ENCODE assay signal across 21 cellular contexts in the genomic region with DNA sequence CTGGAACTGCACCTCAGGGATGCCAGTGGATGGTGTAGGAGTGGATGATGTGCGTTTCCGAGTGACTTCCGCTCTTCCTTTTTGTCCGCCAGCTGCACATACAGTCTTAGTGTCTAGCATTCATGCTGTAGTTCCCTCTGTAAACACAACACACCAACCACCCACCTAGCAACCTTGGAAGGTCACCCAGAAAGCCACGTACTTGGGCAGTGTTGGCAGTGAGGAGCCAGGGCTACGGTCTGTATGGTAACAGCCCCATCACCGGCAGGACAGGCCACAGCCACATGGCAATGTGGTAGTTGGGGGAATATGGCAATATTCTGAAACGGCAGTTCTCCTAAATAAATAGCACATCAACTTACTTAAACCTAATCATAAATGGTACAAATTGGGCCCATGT.
DNase-seq lines count a peak whose midpoint lies in the region; ATAC-seq and TF ChIP-seq lines count a peak whose summit lies in the region.
"Had no signal": no experiment of that assay in that cellular context is flagged by ENCODE, and none has a peak within 500 bp of the region (broad histone marks: within the 10 kb centered on the region; RNA-seq: fewer than 3 reads in every experiment).

No MANE protein-coding gene starts in this region.

- intact Hi-C loops in esophagus muscularis mucosa (cut with DNase I), result no loop called here
- intact Hi-C loops in prostate gland (cut with DNase I), result no loop called here
- intact Hi-C loops in Right ventricle myocardium inferior (cut with DNase I), result no loop called here
- intact Hi-C loops in left lung (cut with DNase I), result no loop called here

- no peaks in the 10 kb centered on the region for H3K36me3 Mint-ChIP-seq in osteocyte (ENCODE audit: unreplicated experiment)
- no peaks in the 10 kb centered on the region for H3K36me3 Mint-ChIP-seq in stimulated activated memory B cell treated with anti-CD40 and anti-IgM and Interleukin-4, amounts not matched to agents 10 μg/mL and 1 μg/mL and 100 μg/mL, for 72 hours
- H3K36me3 Mint-ChIP-seq: CD14-positive monocyte; CD8-positive, alpha-beta memory T cell had no signal

- H3K27me3 Mint-ChIP-seq in osteocyte (ENCODE audit: unreplicated experiment), result no peaks in the 10 kb centered on the region
- H3K27me3 Mint-ChIP-seq in stimulated activated memory B cell treated with anti-CD40 and anti-IgM and Interleukin-4, amounts not matched to agents 10 μg/mL and 1 μg/mL and 100 μg/mL, for 72 hours, result no peaks in the 10 kb centered on the region
- H3K27me3 Mint-ChIP-seq: B cell had no signal

- peaks cover 5% of the 10 kb centered on the region for H3K9me3 Mint-ChIP-seq in osteocyte (ENCODE audit: unreplicated experiment)
- no peaks in the 10 kb centered on the region for H3K9me3 Mint-ChIP-seq in stimulated activated memory B cell treated with anti-CD40 and anti-IgM and Interleukin-4, amounts not matched to agents 10 μg/mL and 1 μg/mL and 100 μg/mL, for 72 hours
- H3K9me3 Mint-ChIP-seq: CD14-positive monocyte; CD4-positive, alpha-beta T cell had no signal

- no peak for ATAC-seq in stimulated activated memory B cell treated with anti-CD40 and anti-IgM and Interleukin-4, amounts not matched to agents 10 μg/mL and 1 μg/mL and 100 μg/mL, for 72 hours
- ATAC-seq in Right ventricle myocardium inferior, result no peak
- ATAC-seq in left lung, result no peak
- ATAC-seq: GM12878 had no signal

- no peak overlapping the region for H3K27ac Mint-ChIP-seq in osteocyte (ENCODE audit: unreplicated experiment)
- H3K27ac Mint-ChIP-seq in stimulated activated memory B cell treated with anti-CD40 and anti-IgM and Interleukin-4, amounts not matched to agents 10 μg/mL and 1 μg/mL and 100 μg/mL, for 72 hours, result no peak overlapping the region
- H3K27ac Mint-ChIP-seq: B cell; CD4-positive, alpha-beta T cell; CD8-positive, alpha-beta memory T cell had no signal

- H3K27ac ChIP-seq in esophagus muscularis mucosa (replicated peaks in 1 of 4), result no peak overlapping the region
- H3K27ac ChIP-seq in prostate gland, result peak overlapping the region in 1 of 2 donors; percentile 66
- H3K27ac ChIP-seq in left lung, result no peak overlapping the region
- H3K27ac ChIP-seq: 22Rv1, BLaER1, GM23248 had no signal

- H3K4me3 ChIP-seq in esophagus muscularis mucosa, result no peak overlapping the region
- no peak overlapping the region for H3K4me3 ChIP-seq in prostate gland
- H3K4me3 ChIP-seq in left lung, result no peak overlapping the region
- H3K4me3 ChIP-seq: BLaER1, GM12878, GM23248 had no signal

- no peak for TF ChIP-seq EP300 in esophagus muscularis mucosa (IDR thresholded peaks at IDR 0.05)

- H3K9me3 ChIP-seq in esophagus muscularis mucosa (no peaks in the 10 kb centered on the region), prostate gland (no peaks in the 10 kb centered on the region), left lung (no peaks in the 10 kb centered on the region)
- H3K9me3 ChIP-seq: BLaER1 had no signal

- H3K4me1 ChIP-seq in esophagus muscularis mucosa (peaks cover 43 to 63% (median 51%) of the 10 kb centered on the region in 4 donors), prostate gland (replicated peaks) (peaks cover 17% of the 10 kb centered on the region), left lung (peaks cover 6 to 9% of the 10 kb centered on the region in 2 donors)
- H3K4me1 ChIP-seq: BLaER1 had no signal

- peak; percentile 0 for DNase-seq in NCI-H345 (lab: John Stamatoyannopoulos, UW)
- no peak for DNase-seq in NCI-H345 treated with DMSO at 0.1 percent for 48 hours (lab: John Stamatoyannopoulos, UW; ENCODE audit: unreplicated experiment)
- peak; percentile 85 for DNase-seq in esophagus muscularis mucosa (ENCODE audit: extremely low spot score)
- DNase-seq in osteocyte (ENCODE audit: extremely low spot score, unreplicated experiment), result peak; percentile 70
- DNase-seq in prostate gland (ENCODE audit: low spot score), result no peak
- DNase-seq in Right ventricle myocardium inferior (ENCODE audit: missing footprints), result no peak
- no peak for DNase-seq in left lung
- DNase-seq: CD4-positive, alpha-beta T cell; CD8-positive, alpha-beta memory T cell; DMS 273 treated with DMSO at 0.1 percent for 48 hours; EL; GDM1; GM23248; H7; HCEC 1CT had no signal

- no peak for TF ChIP-seq CTCF in esophagus muscularis mucosa (IDR thresholded peaks at IDR 0.05)
- no peak for TF ChIP-seq CTCF in osteocyte (IDR thresholded peaks at IDR 0.05)
- TF ChIP-seq CTCF in prostate gland (IDR thresholded peaks at IDR 0.05), result no peak
- TF ChIP-seq CTCF in left lung (IDR thresholded peaks at IDR 0.05), result no peak

- H3K36me3 ChIP-seq in esophagus muscularis mucosa (no peaks in the 10 kb centered on the region), prostate gland (no peaks in the 10 kb centered on the region), left lung (no peaks in the 10 kb centered on the region)
- H3K36me3 ChIP-seq: BLaER1 had no signal

- TF ChIP-seq POLR2A in esophagus muscularis mucosa (IDR thresholded peaks at IDR 0.05; ENCODE audit: low read depth) (no peak), prostate gland (IDR thresholded peaks at IDR 0.05) (no peak)

- 89% methylated on average over 8 of the region's 8 CpGs for WGBS in esophagus muscularis mucosa
- WGBS in prostate gland, result 85% methylated on average over 8 of the region's 8 CpGs

- H3K27me3 ChIP-seq in esophagus muscularis mucosa (no peaks in the 10 kb centered on the region), prostate gland (replicated peaks; ENCODE audit: insufficient read depth) (no peaks in the 10 kb centered on the region), left lung (no peaks in the 10 kb centered on the region)
- H3K27me3 ChIP-seq: BLaER1 had no signal

- no peak overlapping the region for H3K4me3 Mint-ChIP-seq in osteocyte (ENCODE audit: unreplicated experiment)
- no peak overlapping the region for H3K4me3 Mint-ChIP-seq in stimulated activated memory B cell treated with anti-CD40 and anti-IgM and Interleukin-4, amounts not matched to agents 10 μg/mL and 1 μg/mL and 100 μg/mL, for 72 hours
- H3K4me3 Mint-ChIP-seq: B cell; CD14-positive monocyte; CD4-positive, alpha-beta T cell; CD8-positive, alpha-beta memory T cell had no signal

- H3K4me1 Mint-ChIP-seq in osteocyte (ENCODE audit: unreplicated experiment), result no peaks in the 10 kb centered on the region
- no peaks in the 10 kb centered on the region for H3K4me1 Mint-ChIP-seq in stimulated activated memory B cell treated with anti-CD40 and anti-IgM and Interleukin-4, amounts not matched to agents 10 μg/mL and 1 μg/mL and 100 μg/mL, for 72 hours
- H3K4me1 Mint-ChIP-seq: B cell; CD14-positive monocyte; CD8-positive, alpha-beta memory T cell had no signal

Comparison
In these comparisons a context has a peak if more than half of its experiments do, and no peak if none do; other contexts are left out.
1. DNase-seq: peak in NCI-H345 (single experiment), esophagus muscularis mucosa (single experiment) and osteocyte (single experiment); none in NCI-H345 treated with DMSO at 0.1 percent for 48 hours (single experiment), prostate gland (single experiment), Right ventricle myocardium inferior (single experiment) and left lung (0 of 2).